18 cellular contexts compared by ENCODE assay signal in genomic region chr3:89690649-89691048, GRCh38.
DNase-seq lines count a peak whose midpoint lies in the region; ATAC-seq and TF ChIP-seq lines count a peak whose summit lies in the region.
"Had no signal": no experiment of that assay in that cellular context is flagged by ENCODE, and none has a peak within 500 bp of the region (broad histone marks: within the 10 kb centered on the region; RNA-seq: fewer than 3 reads in every experiment).

No MANE protein-coding gene starts in this region.

- no peak overlapping the region for H3K18ac ChIP-seq in neuronal stem cell (ENCODE audit: low read length)

- no peak overlapping the region for H2AK5ac ChIP-seq in neuronal stem cell (ENCODE audit: low read depth, low read length)

- intact Hi-C loops in dorsolateral prefrontal cortex (cut with DNase I) (no loop called here), OCI-LY7 (cut with micrococcal nuclease; ENCODE audit: unreplicated experiment) (no loop called here)

- H3K27me3 ChIP-seq in dorsolateral prefrontal cortex (peaks cover 0 to 5% (median 0%) of the 10 kb centered on the region in 45 donors), neuronal stem cell (ENCODE audit: control insufficient read depth in 3 of 3, insufficient read depth in 3 of 3, low read depth in 1 of 3, low read length in 3 of 3) (no peaks in the 10 kb centered on the region)
- H3K27me3 ChIP-seq: BE2C, transverse colon had no signal

- TF ChIP-seq CTCF in dorsolateral prefrontal cortex (IDR thresholded peaks at IDR 0.05 in 54 of 56, conservative IDR thresholded peaks at IDR 0.05 in 2 of 56; ENCODE audit: low read depth in 1 of 56, partially characterized antibody in 56 of 56): no peak
- TF ChIP-seq CTCF in OCI-LY7 (conservative IDR thresholded peaks at IDR 0.05; ENCODE audit: low read length): no peak

- no peak overlapping the region for H2BK5ac ChIP-seq in neuronal stem cell (ENCODE audit: low read length)

- POLR2A ChIA-PET in OCI-LY7 (lab: Charles Lee): no interaction called here

- no peaks in the 10 kb centered on the region for H3K9me3 ChIP-seq in OCI-LY7 (ENCODE audit: low read length)
- no peaks in the 10 kb centered on the region for H3K9me3 ChIP-seq in neuronal stem cell (replicated peaks in 1 of 2; ENCODE audit: control insufficient read depth in 2 of 2, insufficient read depth in 1 of 2, low read depth in 1 of 2, low read length in 2 of 2)
- H3K9me3 ChIP-seq: BE2C, transverse colon had no signal

- H3K9me2 ChIP-seq in OCI-LY7 (ENCODE audit: insufficient read depth, low read length): no peaks in the 10 kb centered on the region

- H2BK12ac ChIP-seq in neuronal stem cell (ENCODE audit: low read length): no peak overlapping the region

- BruUV-seq in OCI-LY7 (replicated peaks; lab: Mats Ljungman, UMichigan): no TSS peak

- H3K9ac ChIP-seq in neuronal stem cell (ENCODE audit: low read depth, low read length, poor library complexity): no peak overlapping the region

- no peak overlapping the region for H2BK15ac ChIP-seq in neuronal stem cell (ENCODE audit: low read length)

- H3K36me3 ChIP-seq in OCI-LY7 (ENCODE audit: insufficient read depth, low read length): no peaks in the 10 kb centered on the region
- H3K36me3 ChIP-seq in neuronal stem cell (replicated peaks in 1 of 2; ENCODE audit: control insufficient read depth in 2 of 2, insufficient read depth in 2 of 2, low read length in 2 of 2): no peaks in the 10 kb centered on the region
- H3K36me3 ChIP-seq: BE2C, transverse colon had no signal

- H3K4me3 ChIP-seq in dorsolateral prefrontal cortex: no peak overlapping the region
- no peak overlapping the region for H3K4me3 ChIP-seq in OCI-LY7 (ENCODE audit: low read depth, low read length, poor library complexity, severe bottlenecking)
- H3K4me3 ChIP-seq in neuronal stem cell (ENCODE audit: low read length in 2 of 2): no peak overlapping the region
- H3K4me3 ChIP-seq: transverse colon had no signal

- H3K27ac ChIP-seq in dorsolateral prefrontal cortex (no peak overlapping the region), OCI-LY7 (ENCODE audit: low read depth, low read length, poor library complexity, severe bottlenecking) (no peak overlapping the region), neuronal stem cell (replicated peaks; ENCODE audit: low read length) (no peak overlapping the region)
- H3K27ac ChIP-seq: transverse colon had no signal

- CTCF ChIA-PET in OCI-LY7 (lab: Charles Lee; ENCODE audit: unreplicated experiment): no interaction called here

- H3K23ac ChIP-seq in neuronal stem cell (ENCODE audit: low read depth, low read length, poor library complexity): no peak overlapping the region

- no peak overlapping the region for H4K8ac ChIP-seq in neuronal stem cell (ENCODE audit: low read depth, low read length)

- no peaks in the 10 kb centered on the region for H3K79me2 ChIP-seq in OCI-LY7 (ENCODE audit: insufficient read depth, low read depth, low read length)

- H3K4me2 ChIP-seq in OCI-LY7 (ENCODE audit: low read length) (no peak overlapping the region), neuronal stem cell (ENCODE audit: insufficient read depth, low read length, poor library complexity, severe bottlenecking) (no peak overlapping the region)

- H2BK120ac ChIP-seq in neuronal stem cell (ENCODE audit: low read depth, low read length): no peak overlapping the region

- H4K20me1 ChIP-seq in OCI-LY7 (ENCODE audit: insufficient read depth, low read length): no peaks in the 10 kb centered on the region

- no peaks in the 10 kb centered on the region for H3K4me1 ChIP-seq in OCI-LY7 (ENCODE audit: insufficient read depth, low read length, poor library complexity, severe bottlenecking)
- peaks cover 0 to under 1% of the 10 kb centered on the region in 2 donors for H3K4me1 ChIP-seq in neuronal stem cell (ENCODE audit: control insufficient read depth in 2 of 2, insufficient read depth in 1 of 2, low read depth in 1 of 2, low read length in 2 of 2)
- H3K4me1 ChIP-seq: BE2C, transverse colon had no signal

- DNase-seq in HCEC 1CT (peak; percentile 25), NCI-H2171 treated with DMSO at 0.1 percent for 48 hours (lab: John Stamatoyannopoulos, UW) (peak; percentile 78), astrocyte of the hippocampus (ENCODE audit: low read depth, low spot score) (peak; percentile 4), left kidney (ENCODE audit: low read depth, low spot score) (peak; percentile 3), dorsolateral prefrontal cortex (no peak), OCI-LY7 (ENCODE audit: low spot score) (no peak), neuronal stem cell (ENCODE audit: low spot score) (no peak)
- DNase-seq: activated CD4-positive, alpha-beta T cell treated with anti-CD3 and anti-CD28 coated beads, Interleukin-2, amount 50 U/mL, for 1 hour; activated T-cell treated with anti-CD3 and anti-CD28 coated beads, Interleukin-2, amount 50 U/mL, for 1 hour; BE2C; effector CD8-positive, alpha-beta T cell; immature natural killer cell; mammary epithelial cell; natural killer cell; transverse colon had no signal

- H4K91ac ChIP-seq in neuronal stem cell (ENCODE audit: low read depth, low read length, poor library complexity): no peak overlapping the region

- ATAC-seq in HG03342 (IDR thresholded peaks at IDR 0.05; ENCODE audit: unreplicated experiment): no peak
- ATAC-seq: activated naive CD4-positive, alpha-beta T cell treated with anti-CD3 and anti-CD28 coated beads, Interleukin-2, amount 50 U/mL, for 72 hours; natural killer cell; stimulated activated effector memory CD8-positive, alpha-beta T cell treated with anti-CD3 and anti-CD28 coated beads, Interleukin-12 subunit alpha, Interleukin-12 subunit beta, amount 100 ng/mL, for 72 hours had no signal

- no CpG with 5 or more reads among the region's 2 CpGs for WGBS in neuronal stem cell (ENCODE audit: extremely low coverage in 2 of 2, insufficient read length in 2 of 2, insufficient replicate concordance in 1 of 2), 2 donors

- no peaks in the 10 kb centered on the region for H3K79me1 ChIP-seq in neuronal stem cell (ENCODE audit: low read depth, low read length)

- no peak overlapping the region for H3K14ac ChIP-seq in neuronal stem cell (ENCODE audit: low read length)

- no peak overlapping the region for H3K4ac ChIP-seq in neuronal stem cell (ENCODE audit: low read length)

- H2AFZ ChIP-seq in OCI-LY7 (ENCODE audit: low read length) (no peak overlapping the region), neuronal stem cell (ENCODE audit: low read length) (no peak overlapping the region)

Comparison
In these comparisons a context has a peak if more than half of its experiments do, and no peak if none do; other contexts are left out.
1. DNase-seq: peak in HCEC 1CT (single experiment), NCI-H2171 treated with DMSO at 0.1 percent for 48 hours (single experiment), astrocyte of the hippocampus (single experiment) and left kidney (single experiment); none in dorsolateral prefrontal cortex (0 of 10), OCI-LY7 (single experiment) and neuronal stem cell (single experiment).